ENCODE assay signal across 1 cellular context in genomic region chr20:32685541-32686529, GRCh38.
TF ChIP-seq lines count a peak whose summit lies in the region.

No MANE protein-coding gene starts in this region.

TF ChIP-seq in HepG2, 621 proteins besides CTCF, POLR2A, EP300 and RAD21 (continued from another document and continues in another):
- peak; percentile 100 for TF ChIP-seq ZNF280D (CRISPR knock-in tag; IDR thresholded peaks at IDR 0.05)
- peak; percentile 99 for TF ChIP-seq DPF2 (CRISPR knock-in tag; IDR thresholded peaks at IDR 0.05; ENCODE audit: borderline replicate concordance, low read depth)
- TF ChIP-seq ZNF576 (CRISPR knock-in tag; IDR thresholded peaks at IDR 0.05), result 0 out of 2 replicates have a peak, but pooled peaks have one; percentile 12
- TF ChIP-seq REST (IDR thresholded peaks at IDR 0.05; ENCODE audit: borderline replicate concordance in 1 of 2, low read depth in 1 of 2, low read length in 2 of 2), result peak in 1 of 2 experiments; percentile 86; a peak in 2 of 4 replicates
- peak; percentile 89; the same call in 1 of the 2 replicates for TF ChIP-seq ZFP90 (CRISPR knock-in tag; IDR thresholded peaks at IDR 0.05; ENCODE audit: borderline replicate concordance)
- TF ChIP-seq ZNF740 (CRISPR knock-in tag; IDR thresholded peaks at IDR 0.05), result no peak; the same call in 1 of the 2 replicates
- 0 out of 2 replicates have a peak, but pooled peaks have one; percentile 24 for TF ChIP-seq ZBTB49 (CRISPR knock-in tag; IDR thresholded peaks at IDR 0.05; ENCODE audit: borderline replicate concordance)
- peak; percentile 94 for TF ChIP-seq ZSCAN21 (CRISPR knock-in tag; IDR thresholded peaks at IDR 0.05; ENCODE audit: borderline replicate concordance)
- peak; percentile 88 for TF ChIP-seq TRIM24 (CRISPR knock-in tag; IDR thresholded peaks at IDR 0.05)
- TF ChIP-seq GRHL1 (CRISPR knock-in tag; conservative IDR thresholded peaks at IDR 0.05), result no peak
- TF ChIP-seq NFE2 (CRISPR knock-in tag; IDR thresholded peaks at IDR 0.05), result no peak
- TF ChIP-seq ZNF782 (CRISPR knock-in tag; IDR thresholded peaks at IDR 0.05; ENCODE audit: borderline replicate concordance), result peak; percentile 88; the same call in 1 of the 2 replicates
- peak; percentile 87 for TF ChIP-seq KDM5B (CRISPR knock-in tag; IDR thresholded peaks at IDR 0.05; ENCODE audit: borderline replicate concordance)
- TF ChIP-seq ZBTB42 (CRISPR knock-in tag; IDR thresholded peaks at IDR 0.05), result 0 out of 2 replicates have a peak, but pooled peaks have one; percentile 34
- 0 out of 2 replicates have a peak, but pooled peaks have one; percentile 68 for TF ChIP-seq ZSCAN30 (CRISPR knock-in tag; IDR thresholded peaks at IDR 0.05)
- TF ChIP-seq YEATS4 (CRISPR knock-in tag; IDR thresholded peaks at IDR 0.05; ENCODE audit: borderline replicate concordance), result peak; percentile 92
- no peak; the same call in 1 of the 2 replicates for TF ChIP-seq MYPOP (CRISPR knock-in tag; IDR thresholded peaks at IDR 0.05)
- TF ChIP-seq AGO1 (IDR thresholded peaks at IDR 0.05; ENCODE audit: low read depth, low read length, poor library complexity, severe bottlenecking), result no peak
- TF ChIP-seq ZNF232 (CRISPR knock-in tag; IDR thresholded peaks at IDR 0.05; ENCODE audit: borderline replicate concordance), result peak; percentile 96
- TF ChIP-seq SSRP1 (CRISPR knock-in tag; IDR thresholded peaks at IDR 0.05), result peak; percentile 56; the same call in 1 of the 2 replicates
- TF ChIP-seq SIX4 (CRISPR knock-in tag; IDR thresholded peaks at IDR 0.05), result peak; percentile 80
- TF ChIP-seq ZNF326 (CRISPR knock-in tag; IDR thresholded peaks at IDR 0.05; ENCODE audit: borderline replicate concordance), result no peak
- peak; percentile 70 for TF ChIP-seq ZNF747 (CRISPR knock-in tag; IDR thresholded peaks at IDR 0.05; ENCODE audit: borderline replicate concordance)
- peak; percentile 97 for TF ChIP-seq ZBTB7B (CRISPR knock-in tag; IDR thresholded peaks at IDR 0.05)
- no peak for TF ChIP-seq ZNF879 (CRISPR knock-in tag; IDR thresholded peaks at IDR 0.05)
- peak; percentile 82 for TF ChIP-seq CBFB (CRISPR knock-in tag; IDR thresholded peaks at IDR 0.05)
- 0 out of 2 replicates have a peak, but pooled peaks have one; percentile 25 for TF ChIP-seq PAF1 (CRISPR knock-in tag; IDR thresholded peaks at IDR 0.05)
- no peak for TF ChIP-seq ZNF260 (CRISPR knock-in tag; IDR thresholded peaks at IDR 0.05; ENCODE audit: borderline replicate concordance, low read depth)
- peak; percentile 100 for TF ChIP-seq ZNF460 (CRISPR knock-in tag; IDR thresholded peaks at IDR 0.05; ENCODE audit: borderline replicate concordance)
- no peak; the same call in 1 of the 2 replicates for TF ChIP-seq ZNF709 (CRISPR knock-in tag; IDR thresholded peaks at IDR 0.05)
- TF ChIP-seq ZBTB3 (CRISPR knock-in tag; IDR thresholded peaks at IDR 0.05; ENCODE audit: borderline replicate concordance, low read depth), result peak; percentile 87; the same call in 1 of the 2 replicates
- TF ChIP-seq SNAPC2 (CRISPR knock-in tag; IDR thresholded peaks at IDR 0.05), result peak; percentile 95; the same call in 1 of the 2 replicates
- TF ChIP-seq POLR2AphosphoS5 (IDR thresholded peaks at IDR 0.05; ENCODE audit: low read depth, low read length), result peak; percentile 62
- peak; percentile 97 for TF ChIP-seq ZNF609 (CRISPR knock-in tag; IDR thresholded peaks at IDR 0.05; ENCODE audit: borderline replicate concordance)
- TF ChIP-seq MIXL1 (CRISPR knock-in tag; IDR thresholded peaks at IDR 0.05), result peak; percentile 97
- TF ChIP-seq THYN1 (CRISPR knock-in tag; IDR thresholded peaks at IDR 0.05; ENCODE audit: borderline replicate concordance, low read depth), result no peak
- peak; percentile 85; the same call in 1 of the 2 replicates for TF ChIP-seq THRA (CRISPR knock-in tag; IDR thresholded peaks at IDR 0.05; ENCODE audit: borderline replicate concordance)
- peak; percentile 90; the same call in 1 of the 2 replicates for TF ChIP-seq TFDP1 (CRISPR knock-in tag; IDR thresholded peaks at IDR 0.05; ENCODE audit: borderline replicate concordance)
